Comparison of ENCODE assay signal across 29 cellular contexts in genomic region chr10:127874966-127875765, GRCh38. TPM values are rescaled to one million over a fixed set of nuclear protein-coding genes. Genes with fewer than 3 reads are reported as not detected.
"Had no signal": no experiment of that assay in that cellular context is flagged by ENCODE, and none has a peak within 500 bp of the region (broad histone marks: within the 10 kb centered on the region; RNA-seq: fewer than 3 reads in every experiment).

No MANE protein-coding gene starts in this region.

- H3K4me1 Mint-ChIP-seq: endodermal cell had no signal

- H3K27ac Mint-ChIP-seq: activated CD4-positive, alpha-beta T cell treated with anti-CD3 and anti-CD28 coated beads, Interleukin-2, amount 10 ng/mL, durations not matched to agents 7 days and 5 days; activated CD8-positive, alpha-beta T cell treated with anti-CD3 and anti-CD28 coated beads for 36 hours; endodermal cell; naive B cell; T-cell; T-helper 2 cell treated with Interferon-gamma antibody and Interleukin-4, amounts not matched to agents 5 μg/mL and 100 μg/mL, for 36 hours had no signal

- H3K27me3 ChIP-seq: brain microvascular endothelial cell, heart left ventricle, neutrophil, sigmoid colon, upper lobe of left lung had no signal

- H3K4me3 Mint-ChIP-seq: activated CD4-positive, alpha-beta T cell treated with anti-CD3 and anti-CD28 coated beads, Interleukin-2, amount 10 ng/mL, durations not matched to agents 7 days and 5 days; activated CD8-positive, alpha-beta T cell treated with anti-CD3 and anti-CD28 coated beads for 36 hours; endodermal cell; T-cell; T-helper 2 cell treated with Interferon-gamma antibody and Interleukin-4, amounts not matched to agents 5 μg/mL and 100 μg/mL, for 36 hours had no signal

- H3K4me3 ChIP-seq: heart left ventricle, lung, sigmoid colon, smooth muscle cell, thoracic aorta, upper lobe of left lung had no signal

- H3K36me3 ChIP-seq: brain microvascular endothelial cell, heart left ventricle, neutrophil, sigmoid colon, thoracic aorta, upper lobe of left lung, WERI-Rb-1 had no signal

- H2AFZ ChIP-seq: parathyroid adenoma had no signal

- H3K9me3 ChIP-seq: neutrophil, sigmoid colon, thoracic aorta, upper lobe of left lung had no signal

- H3K9me3 Mint-ChIP-seq: activated CD4-positive, alpha-beta T cell treated with anti-CD3 and anti-CD28 coated beads, Interleukin-2, amount 10 ng/mL, durations not matched to agents 7 days and 5 days; activated CD8-positive, alpha-beta T cell treated with anti-CD3 and anti-CD28 coated beads for 36 hours; activated naive CD4-positive, alpha-beta T cell treated with anti-CD3 and anti-CD28 coated beads, Interleukin-2, amount 50 U/mL, for 72 hours; endodermal cell; T-cell; T-helper 2 cell treated with Interferon-gamma antibody and Interleukin-4, amounts not matched to agents 5 μg/mL and 100 μg/mL, for 36 hours had no signal

- H3K27ac ChIP-seq: brain microvascular endothelial cell, epithelial cell of prostate, heart left ventricle, neutrophil, parathyroid adenoma, sigmoid colon, thoracic aorta, upper lobe of left lung, WERI-Rb-1 had no signal

- H3K36me3 Mint-ChIP-seq: T-cell had no signal

- FAIRE-seq: colon, kidney had no signal

- H3K79me2 ChIP-seq: parathyroid adenoma had no signal

- DNase-seq: activated CD4-positive, alpha-beta T cell treated with anti-CD3 and anti-CD28 coated beads, Interleukin-2, amount 10 ng/mL, durations not matched to agents 7 days and 5 days; activated CD4-positive, CD25-positive, alpha-beta regulatory T cell treated with anti-CD3 and anti-CD28 coated beads, Interleukin-2, amount 50 U/mL, for 72 hours; activated CD8-positive, alpha-beta T cell treated with anti-CD3 and anti-CD28 coated beads for 36 hours; activated T-cell treated with anti-CD3 and anti-CD28 coated beads, Interleukin-2, amount 50 U/mL, for 1 hour; aorta; brain microvascular endothelial cell; central memory CD4-positive, alpha-beta T cell; endodermal cell; heart left ventricle; kidney; naive B cell; sigmoid colon; stimulated activated CD4-positive, alpha-beta T cell treated with anti-CD3 and anti-CD28 coated beads, Interleukin-15, amount 100 ng/mL, for 24 hours; stimulated activated CD8-positive, alpha-beta memory T cell treated with anti-CD3 and anti-CD28 coated beads, Interleukin-4, amount 100 ng/mL, for 48 hours; stimulated activated naive CD4-positive, alpha-beta T cell treated with Interleukin-2 at 50 U/mL for 16 hours; T-cell; upper lobe of left lung; WERI-Rb-1 had no signal

- H3K9ac ChIP-seq: parathyroid adenoma had no signal

- H3K4me2 ChIP-seq: smooth muscle cell had no signal

- ATAC-seq: activated CD8-positive, alpha-beta T cell treated with anti-CD3 and anti-CD28 coated beads for 36 hours; heart left ventricle; SK-N-SH treated with all-trans-retinoic acid at 6 μM for 48 hours; T-cell had no signal

- H3K4me1 ChIP-seq: parathyroid adenoma, sigmoid colon had no signal

RNA-seq across cellular contexts. Expression of gene CLRN3, which starts 17.6 kb away (rescaled TPM):
- total RNA-seq: activated CD4-positive, alpha-beta T cell treated with anti-CD3 and anti-CD28 coated beads, Interleukin-2, amount 10 ng/mL, durations not matched to agents 7 days and 5 days; activated CD8-positive, alpha-beta T cell treated with anti-CD3 and anti-CD28 coated beads for 36 hours; activated naive CD4-positive, alpha-beta T cell treated with anti-CD3 and anti-CD28 coated beads, Interleukin-2, amount 50 U/mL, for 72 hours; aorta; endodermal cell; fibroblast of villous mesenchyme; lung; sigmoid colon; smooth muscle cell; T-cell; thoracic aorta had no signal
- polyA plus RNA-seq: heart left ventricle, smooth muscle cell had no signal
